1 cellular context compared by ENCODE assay signal in genomic region chr12:106300761-106301160, GRCh38.
TF ChIP-seq lines count a peak whose summit lies in the region.

No MANE protein-coding gene starts in this region.

TF ChIP-seq in K562, 482 proteins besides CTCF, POLR2A, EP300 and RAD21:
- no peak for TF ChIP-seq ELF1 (tag; IDR thresholded peaks at IDR 0.05)
- TF ChIP-seq MCM2 (IDR thresholded peaks at IDR 0.05; ENCODE audit: low read depth): no peak
- TF ChIP-seq GTF2E2 (tag; IDR thresholded peaks at IDR 0.05): no peak
- no peak for TF ChIP-seq E2F5 (CRISPR knock-in tag; IDR thresholded peaks at IDR 0.05)
- TF ChIP-seq MYNN (IDR thresholded peaks at IDR 0.05): no peak
- TF ChIP-seq MYNN (CRISPR knock-in tag; IDR thresholded peaks at IDR 0.05): no peak
- TF ChIP-seq ATF3 (IDR thresholded peaks at IDR 0.05): peak; percentile 48; the same call in 1 of the 2 replicates
- TF ChIP-seq ATF3 (CRISPR knock-in tag; conservative IDR thresholded peaks at IDR 0.05): no peak
- TF ChIP-seq RNF2 (IDR thresholded peaks at IDR 0.05): no peak
- TF ChIP-seq CBFA2T3 (IDR thresholded peaks at IDR 0.05): 0 out of 2 replicates have a peak, but pooled peaks have one; percentile 33
- no peak for TF ChIP-seq BRF2 (IDR thresholded peaks at IDR 0.05; ENCODE audit: borderline replicate concordance, insufficient read depth, insufficient read length)
- no peak for TF ChIP-seq CREM (IDR thresholded peaks at IDR 0.05; ENCODE audit: low read depth)
- no peak for TF ChIP-seq ZBTB49 (CRISPR knock-in tag; IDR thresholded peaks at IDR 0.05; ENCODE audit: borderline replicate concordance)
- TF ChIP-seq HDAC8 (tag; IDR thresholded peaks at IDR 0.05): no peak
- peak; percentile 70 for TF ChIP-seq SOX6 (IDR thresholded peaks at IDR 0.05)
- no peak for TF ChIP-seq HSF4 (CRISPR knock-in tag; IDR thresholded peaks at IDR 0.05; ENCODE audit: borderline replicate concordance)
- TF ChIP-seq ZNF512 (tag; IDR thresholded peaks at IDR 0.05): no peak
- no peak for TF ChIP-seq KDM1A (IDR thresholded peaks at IDR 0.05)
- TF ChIP-seq PHF8 (IDR thresholded peaks at IDR 0.05; ENCODE audit: borderline replicate concordance, low read length): no peak
- no peak for TF ChIP-seq EWSR1 (IDR thresholded peaks at IDR 0.05; ENCODE audit: borderline replicate concordance, low read depth, partially characterized antibody)
- no peak for TF ChIP-seq EGR1 (conservative IDR thresholded peaks at IDR 0.05)
- TF ChIP-seq ZNF644 (tag; IDR thresholded peaks at IDR 0.05; ENCODE audit: low read depth): no peak
- peak; percentile 53; the same call in 1 of the 2 replicates for TF ChIP-seq FOSL1 (tag; conservative IDR thresholded peaks at IDR 0.05)
- 0 out of 2 replicates have a peak, but pooled peaks have one; percentile 24 for TF ChIP-seq BHLHE40 (IDR thresholded peaks at IDR 0.05; ENCODE audit: low read length)
- no peak for TF ChIP-seq RFX7 (CRISPR knock-in tag; IDR thresholded peaks at IDR 0.05)
- no peak for TF ChIP-seq ZNF740 (CRISPR knock-in tag; IDR thresholded peaks at IDR 0.05)
- no peak for TF ChIP-seq ZNF740 (tag; IDR thresholded peaks at IDR 0.05)
- no peak for TF ChIP-seq JUN (IDR thresholded peaks at IDR 0.05; ENCODE audit: borderline replicate concordance, low read depth, low read length)
- TF ChIP-seq JUN (CRISPR knock-in tag; IDR thresholded peaks at IDR 0.05; ENCODE audit: borderline replicate concordance): no peak
- TF ChIP-seq ZKSCAN3 (CRISPR knock-in tag; IDR thresholded peaks at IDR 0.05): no peak
- TF ChIP-seq JUND (IDR thresholded peaks at IDR 0.05; ENCODE audit: borderline replicate concordance, low read depth, low read length): peak; percentile 58; the same call in 1 of the 2 replicates
- TF ChIP-seq JUND (tag; IDR thresholded peaks at IDR 0.05; ENCODE audit: borderline replicate concordance, low read depth, low read length): no peak
- 0 out of 2 replicates have a peak, but pooled peaks have one; percentile 12 for TF ChIP-seq NFE2 (IDR thresholded peaks at IDR 0.05; ENCODE audit: low read depth)
- 0 out of 2 replicates have a peak, but pooled peaks have one; percentile 28 for TF ChIP-seq ZNF395 (CRISPR knock-in tag; IDR thresholded peaks at IDR 0.05)
- no peak for TF ChIP-seq DIDO1 (tag; IDR thresholded peaks at IDR 0.05; ENCODE audit: low read depth)
- TF ChIP-seq BMI1 (IDR thresholded peaks at IDR 0.05; ENCODE audit: low read length): no peak
